ENCODE assay signal across 1 cellular context in genomic region chr7:130867581-130868136, GRCh38.
TF ChIP-seq lines count a peak whose summit lies in the region.

No MANE protein-coding gene starts in this region.

TF ChIP-seq in IMR-90, 13 proteins besides CTCF, POLR2A, EP300 and RAD21 (continued from another document):
- no peak for TF ChIP-seq USF2 (IDR thresholded peaks at IDR 0.05; ENCODE audit: low read depth, low read length)
- no peak for TF ChIP-seq RFX5 (IDR thresholded peaks at IDR 0.05; ENCODE audit: low read depth, low read length)
- no peak for TF ChIP-seq ELK1 (IDR thresholded peaks at IDR 0.05; ENCODE audit: borderline replicate concordance, low read depth, low read length)
- no peak for TF ChIP-seq BHLHE40 (IDR thresholded peaks at IDR 0.05; ENCODE audit: low read depth, low read length)
- TF ChIP-seq SMC3 (IDR thresholded peaks at IDR 0.05; ENCODE audit: low read depth, low read length): no peak
- TF ChIP-seq NFE2L2 (IDR thresholded peaks at IDR 0.05; ENCODE audit: low read depth, low read length): no peak
- no peak for TF ChIP-seq MAZ (IDR thresholded peaks at IDR 0.05; ENCODE audit: borderline replicate concordance, low read depth, low read length)
- no peak for TF ChIP-seq CHD1 (IDR thresholded peaks at IDR 0.05; ENCODE audit: low read depth, low read length)
- no peak for TF ChIP-seq MAFK (IDR thresholded peaks at IDR 0.05; ENCODE audit: low read depth, low read length)
- no peak for TF ChIP-seq RCOR1 (IDR thresholded peaks at IDR 0.05; ENCODE audit: insufficient replicate concordance, low read length)
- TF ChIP-seq MXI1 (IDR thresholded peaks at IDR 0.05; ENCODE audit: borderline replicate concordance, low read depth, low read length): no peak
